In genomic region chr13:45364876-45365557, GRCh38 we compare ENCODE assay signal across 20 cellular contexts. TPM values are rescaled to one million over a fixed set of nuclear protein-coding genes. Genes with fewer than 3 reads are reported as not detected.
DNase-seq lines count a peak whose midpoint lies in the region; ATAC-seq, FAIRE-seq and TF ChIP-seq lines count a peak whose summit lies in the region.
"Had no signal": no experiment of that assay in that cellular context is flagged by ENCODE, and none has a peak within 500 bp of the region (broad histone marks: within the 10 kb centered on the region; RNA-seq: fewer than 3 reads in every experiment).

No MANE protein-coding gene starts in this region.

- no peak overlapping the region for H3K9ac ChIP-seq in HCT116 (ENCODE audit: low read length)

- no peak for TF ChIP-seq RAD21 in HCT116 (IDR thresholded peaks at IDR 0.05; ENCODE audit: low read depth)

- no peaks in the 10 kb centered on the region; the same call in 1 of the 2 replicates for H3K79me2 ChIP-seq in HCT116 (ENCODE audit: insufficient read depth, low read length)

- peak overlapping the region; percentile 39 for H3K4me2 ChIP-seq in HCT116 (ENCODE audit: low read length)

- H3K9me3 Mint-ChIP-seq in T-helper 1 cell treated with Interleukin-12 subunit alpha and Interleukin-12 subunit beta and Interleukin-4 antibody, amounts not matched to agents 30 μg/mL and 1 μg/mL, for 36 hours, result peaks cover 7% of the 10 kb centered on the region
- peaks cover 4% of the 10 kb centered on the region for H3K9me3 Mint-ChIP-seq in activated naive CD8-positive, alpha-beta T cell treated with anti-CD3 and anti-CD28 coated beads, Interleukin-2, amount 10 ng/mL, durations not matched to agents 7 days and 5 days
- H3K9me3 Mint-ChIP-seq in mesothelial cell of epicardium, result peaks cover 23% of the 10 kb centered on the region
- H3K9me3 Mint-ChIP-seq: effector memory CD8-positive, alpha-beta T cell had no signal

- no peaks in the 10 kb centered on the region for H3K27me3 ChIP-seq in HCT116 (ENCODE audit: insufficient read depth, low read length)

- TF ChIP-seq POLR2A in HCT116 (IDR thresholded peaks at IDR 0.05; ENCODE audit: borderline replicate concordance, extremely low read depth, insufficient read depth, insufficient read length), result no peak

- POLR2A ChIA-PET in HCT116 (lab: Charles Lee), result interaction anchor here (1.4 kb wide), 1 partner anchor 24 kb away, joined by 4 read pairs; the partner anchor contains the start of gene TPT1
- POLR2A ChIA-PET in activated naive CD8-positive, alpha-beta T cell treated with anti-CD3 and anti-CD28 coated beads, Interleukin-2, amount 10 ng/mL, durations not matched to agents 7 days and 5 days (lab: Charles Lee), result interaction anchor here (0.6 to 1.3 kb wide), 4 partner anchors 15 to 183 kb away, joined by 3 to 7 read pairs (median 4); partner anchors contain the start of genes COG3 and TPT1

- RAD21 ChIA-PET in HCT116 (lab: Charles Lee; ENCODE audit: low non-redundant PET in 1 of 2, low total read pairs in 2 of 2, uncharacterized antibody in 2 of 2, unreplicated experiment in 2 of 2), result interaction anchor here in 1 of 2 experiments (0.7 kb wide), 1 partner anchor 92 kb away, joined by 3 read pairs; no protein-coding TSS in a partner anchor

- H4K20me1 ChIP-seq in HCT116 (ENCODE audit: insufficient read depth), result no peaks in the 10 kb centered on the region

- FAIRE-seq in GM19239 (lab: Jason Lieb, UNC), result no peak
- FAIRE-seq: HepG2, urothelium cell line had no signal

- CTCF ChIA-PET in HCT116 (lab: Charles Lee), result no interaction called here

- peaks cover 37 to 77% of the 10 kb centered on the region in 2 experiments for H3K4me1 ChIP-seq in HCT116 (ENCODE audit: control insufficient read depth in 1 of 2, insufficient read depth in 2 of 2, low read length in 2 of 2)

- no peak overlapping the region for H3K4me3 Mint-ChIP-seq in T-helper 1 cell treated with Interleukin-12 subunit alpha and Interleukin-12 subunit beta and Interleukin-4 antibody, amounts not matched to agents 30 μg/mL and 1 μg/mL, for 36 hours
- no peak overlapping the region for H3K4me3 Mint-ChIP-seq in activated naive CD8-positive, alpha-beta T cell treated with anti-CD3 and anti-CD28 coated beads, Interleukin-2, amount 10 ng/mL, durations not matched to agents 7 days and 5 days
- no peak overlapping the region for H3K4me3 Mint-ChIP-seq in mesothelial cell of epicardium
- H3K4me3 Mint-ChIP-seq: effector memory CD8-positive, alpha-beta T cell had no signal

- H3K4me1 Mint-ChIP-seq in T-helper 1 cell treated with Interleukin-12 subunit alpha and Interleukin-12 subunit beta and Interleukin-4 antibody, amounts not matched to agents 30 μg/mL and 1 μg/mL, for 36 hours (ENCODE audit: low read depth), result peaks cover 67% of the 10 kb centered on the region
- H3K4me1 Mint-ChIP-seq in activated naive CD8-positive, alpha-beta T cell treated with anti-CD3 and anti-CD28 coated beads, Interleukin-2, amount 10 ng/mL, durations not matched to agents 7 days and 5 days, result peaks cover 48% of the 10 kb centered on the region
- H3K4me1 Mint-ChIP-seq in mesothelial cell of epicardium, result no peaks in the 10 kb centered on the region

- intact Hi-C loops in HCT116 (cut with micrococcal nuclease), result no loop called here

- H3K27me3 Mint-ChIP-seq in T-helper 1 cell treated with Interleukin-12 subunit alpha and Interleukin-12 subunit beta and Interleukin-4 antibody, amounts not matched to agents 30 μg/mL and 1 μg/mL, for 36 hours (ENCODE audit: low read depth), result no peaks in the 10 kb centered on the region
- no peaks in the 10 kb centered on the region for H3K27me3 Mint-ChIP-seq in activated naive CD8-positive, alpha-beta T cell treated with anti-CD3 and anti-CD28 coated beads, Interleukin-2, amount 10 ng/mL, durations not matched to agents 7 days and 5 days
- H3K27me3 Mint-ChIP-seq in mesothelial cell of epicardium (ENCODE audit: low read depth), result no peaks in the 10 kb centered on the region
- H3K27me3 Mint-ChIP-seq: effector memory CD8-positive, alpha-beta T cell; naive B cell had no signal

- peaks cover 51% of the 10 kb centered on the region for H3K36me3 Mint-ChIP-seq in T-helper 1 cell treated with Interleukin-12 subunit alpha and Interleukin-12 subunit beta and Interleukin-4 antibody, amounts not matched to agents 30 μg/mL and 1 μg/mL, for 36 hours (ENCODE audit: low read depth)
- H3K36me3 Mint-ChIP-seq in activated naive CD8-positive, alpha-beta T cell treated with anti-CD3 and anti-CD28 coated beads, Interleukin-2, amount 10 ng/mL, durations not matched to agents 7 days and 5 days, result peaks cover 39% of the 10 kb centered on the region
- H3K36me3 Mint-ChIP-seq in mesothelial cell of epicardium, result peaks cover 41% of the 10 kb centered on the region

- H3K27ac Mint-ChIP-seq in T-helper 1 cell treated with Interleukin-12 subunit alpha and Interleukin-12 subunit beta and Interleukin-4 antibody, amounts not matched to agents 30 μg/mL and 1 μg/mL, for 36 hours, result peak overlapping the region; percentile 55
- H3K27ac Mint-ChIP-seq in activated naive CD8-positive, alpha-beta T cell treated with anti-CD3 and anti-CD28 coated beads, Interleukin-2, amount 10 ng/mL, durations not matched to agents 7 days and 5 days, result peak overlapping the region; percentile 64
- H3K27ac Mint-ChIP-seq in mesothelial cell of epicardium, result peak overlapping the region; percentile 12

- no TSS peak for BruUV-seq in HCT116 (replicated peaks; lab: Mats Ljungman, UMichigan)

- TF ChIP-seq CTCF in HCT116 (IDR thresholded peaks at IDR 0.05 in 2 of 3, conservative IDR thresholded peaks at IDR 0.05 in 1 of 3; ENCODE audit: borderline replicate concordance in 1 of 3, insufficient read depth in 1 of 3, low read depth in 2 of 3, low read length in 2 of 3) (no peak), mesothelial cell of epicardium (IDR thresholded peaks at IDR 0.05; ENCODE audit: unreplicated experiment) (no peak)

- no peak overlapping the region for H3K4me3 ChIP-seq in HCT116 (replicated peaks in 1 of 2; ENCODE audit: low read depth in 1 of 2, low read length in 2 of 2)
- H3K4me3 ChIP-seq: psoas muscle had no signal

- no peaks in the 10 kb centered on the region for H3K9me3 ChIP-seq in HCT116 (ENCODE audit: control insufficient read depth in 1 of 2, insufficient read depth in 1 of 2, low read depth in 1 of 2, low read length in 2 of 2)
- H3K9me3 ChIP-seq: psoas muscle had no signal

- DNase-seq in T-helper 1 cell (no peak), HCT116 (ENCODE audit: low read depth, low spot score) (no peak), mesothelial cell of epicardium (ENCODE audit: low spot score in 2 of 2, unreplicated experiment in 2 of 2) (no peak), activated gamma-delta T cell treated with Interleukin-2 at 50 U/mL for 16 hours (no peak), glomerular visceral epithelial cell (ENCODE audit: extremely low spot score) (no peak), GM19239 (ENCODE audit: insufficient read length, low spot score) (no peak)
- no peak for DNase-seq in activated naive CD8-positive, alpha-beta T cell treated with anti-CD3 and anti-CD28 coated beads, Interleukin-2, amount 10 ng/mL, durations not matched to agents 7 days and 5 days
- DNase-seq: 8988T; C1 segment of cervical spinal cord; effector memory CD8-positive, alpha-beta T cell; foreskin melanocyte; naive B cell; NCI-H2081 treated with DMSO at 0.1 percent for 48 hours; NCI-H526; psoas muscle; stimulated activated naive CD8-positive, alpha-beta T cell treated with anti-CD3 and anti-CD28 coated beads, Interleukin-15, Interleukin-2, amounts not matched to agents 100 U/mL and 50 U/mL, for 24 hours had no signal

- no peak for ATAC-seq in HCT116
- ATAC-seq in activated naive CD8-positive, alpha-beta T cell treated with anti-CD3 and anti-CD28 coated beads, Interleukin-2, amount 10 ng/mL, durations not matched to agents 7 days and 5 days (ENCODE audit: low read depth), result no peak
- ATAC-seq: effector memory CD8-positive, alpha-beta T cell; HepG2; psoas muscle; stimulated activated naive CD8-positive, alpha-beta T cell treated with anti-CD3 and anti-CD28 coated beads, Interleukin-15, Interleukin-2, amounts not matched to agents 100 U/mL and 50 U/mL, for 24 hours had no signal

- peak overlapping the region; percentile 16; the same call in 1 of the 2 replicates for H3K27ac ChIP-seq in HCT116 (ENCODE audit: low read depth, low read length)
- H3K27ac ChIP-seq: psoas muscle, VCaP had no signal

- no peaks in the 10 kb centered on the region for H3K36me3 ChIP-seq in HCT116 (ENCODE audit: control insufficient read depth in 1 of 2, insufficient read depth in 2 of 2, low read length in 2 of 2)

- H3K9me2 ChIP-seq in HCT116 (ENCODE audit: insufficient read depth), result no peaks in the 10 kb centered on the region

- no peak overlapping the region for H2AFZ ChIP-seq in HCT116 (ENCODE audit: low read depth, low read length, poor library complexity, severe bottlenecking)

TF ChIP-seq in HCT116, 20 proteins besides CTCF, POLR2A, EP300 and RAD21:
- TF ChIP-seq CBX3 (IDR thresholded peaks at IDR 0.05; ENCODE audit: low read depth) (no peak), SIN3A (IDR thresholded peaks at IDR 0.05; ENCODE audit: low read depth) (no peak), FOSL1 (IDR thresholded peaks at IDR 0.05; ENCODE audit: low read depth) (no peak), CEBPB (IDR thresholded peaks at IDR 0.05; ENCODE audit: low read depth) (no peak)

RNA-seq across cellular contexts. Expression of gene TPT1, which starts 24.0 kb away (rescaled TPM):
- total RNA-seq in HCT116 (2021; ENCODE audit: unreplicated experiment) (2,859 TPM), mesothelial cell of epicardium (2,772 to 2,964 TPM (median 2,883 TPM) in 3 replicates)
- 3,620 and 4,032 TPM in 2 replicates for polyA plus RNA-seq in HCT116 (2012)
- 1,000 to 10,000 TPM; 5,393 to 5,681 TPM for total RNA-seq in activated naive CD8-positive, alpha-beta T cell treated with anti-CD3 and anti-CD28 coated beads, Interleukin-2, amount 10 ng/mL, durations not matched to agents 7 days and 5 days

RNA-seq across cellular contexts. Expression of gene SLC25A30, which starts 53.2 kb away (rescaled TPM):
- total RNA-seq in HCT116 (2021; ENCODE audit: unreplicated experiment) (29.2 TPM), mesothelial cell of epicardium (8.8 to 13.9 TPM (median 12.2 TPM) in 3 replicates)
- 18.9 and 19.8 TPM in 2 replicates for polyA plus RNA-seq in HCT116 (2012)
- total RNA-seq in activated naive CD8-positive, alpha-beta T cell treated with anti-CD3 and anti-CD28 coated beads, Interleukin-2, amount 10 ng/mL, durations not matched to agents 7 days and 5 days, result 10 to 100 TPM; 18.6 to 19.6 TPM

Comparison
In these comparisons a context has a peak if more than half of its experiments do, and no peak if none do; other contexts are left out.
1. H3K27ac Mint-ChIP-seq: peak in every context shown above with its lines; median percentile 64 in activated naive CD8-positive, alpha-beta T cell treated with anti-CD3 and anti-CD28 coated beads, Interleukin-2, amount 10 ng/mL, durations not matched to agents 7 days and 5 days; 55 in T-helper 1 cell treated with Interleukin-12 subunit alpha and Interleukin-12 subunit beta and Interleukin-4 antibody, amounts not matched to agents 30 μg/mL and 1 μg/mL, for 36 hours; 12 in mesothelial cell of epicardium.